ENCODE assay signal across 9 cellular contexts in genomic region chr21:43269461-43269860, GRCh38.
DNase-seq lines count a peak whose midpoint lies in the region; ATAC-seq, FAIRE-seq and TF ChIP-seq lines count a peak whose summit lies in the region.
"Had no signal": no experiment of that assay in that cellular context is flagged by ENCODE, and none has a peak within 500 bp of the region (broad histone marks: within the 10 kb centered on the region; RNA-seq: fewer than 3 reads in every experiment).

No MANE protein-coding gene starts in this region.

- POLR2A ChIA-PET in endothelial cell of umbilical vein (lab: Charles Lee), result no interaction called here

- no peaks in the 10 kb centered on the region for H3K9me3 ChIP-seq in endothelial cell of umbilical vein (replicated peaks; ENCODE audit: control insufficient read depth, insufficient read depth, low read length)
- H3K9me3 ChIP-seq: pancreas had no signal

- no peaks in the 10 kb centered on the region for H3K4me1 ChIP-seq in endothelial cell of umbilical vein (ENCODE audit: control insufficient read depth, extremely low read depth, insufficient read depth, low read length)
- H3K4me1 ChIP-seq: pancreas had no signal

- dilution Hi-C loops in endothelial cell of umbilical vein (cut with MboI; ENCODE audit: extremely low pct_ligation_motif_present, low sequenced_read_pairs), result no loop called here

- H3K4me2 ChIP-seq in endothelial cell of umbilical vein (ENCODE audit: insufficient read depth, low read length), result no peak overlapping the region

- peak; percentile 12 to 18 for DNase-seq in activated CD4-positive, alpha-beta T cell treated with anti-CD3 and anti-CD28 coated beads for 24 hours (ENCODE audit: low read depth in 2 of 2)
- DNase-seq in endothelial cell of umbilical vein (ENCODE audit: low read depth, low spot score) (no peak), DMS79 treated with DMSO at 0.1 percent for 48 hours (lab: John Stamatoyannopoulos, UW) (no peak), NCI-H2029 (lab: John Stamatoyannopoulos, UW) (no peak)
- DNase-seq in stimulated activated CD4-positive, alpha-beta T cell treated with anti-CD3 and anti-CD28 coated beads, Interleukin-4, amount 100 ng/mL, for 48 hours (ENCODE audit: low read depth in 2 of 2), result peak; percentile 17 to 38

- H3K4me3 ChIP-seq in GM12875 (ENCODE audit: low read depth, low read length) (no peak overlapping the region), endothelial cell of umbilical vein (replicated peaks in 1 of 3; ENCODE audit: insufficient read depth in 1 of 3, low read depth in 1 of 3, low read length in 3 of 3) (no peak overlapping the region)
- H3K4me3 ChIP-seq: pancreas had no signal

- ATAC-seq in GM18861 (IDR thresholded peaks at IDR 0.05; ENCODE audit: unreplicated experiment) (no peak), HG02852 (IDR thresholded peaks at IDR 0.05; ENCODE audit: unreplicated experiment) (no peak)
- ATAC-seq: pancreas had no signal

- no peak for FAIRE-seq in endothelial cell of umbilical vein (lab: Jason Lieb, UNC)
- FAIRE-seq: pancreas had no signal

- no peaks in the 10 kb centered on the region for H4K20me1 ChIP-seq in endothelial cell of umbilical vein (replicated peaks; ENCODE audit: control insufficient read depth, extremely low read depth, insufficient read depth, low read length)

- CTCF ChIA-PET in endothelial cell of umbilical vein (lab: Charles Lee), result interaction anchor here (0.8 kb wide), 1 partner anchor 32 kb away, joined by 3 read pairs; no protein-coding TSS in a partner anchor

- no peak overlapping the region for H2AFZ ChIP-seq in endothelial cell of umbilical vein (ENCODE audit: low read depth, low read length)

- no peaks in the 10 kb centered on the region for H3K9me1 ChIP-seq in endothelial cell of umbilical vein (replicated peaks; ENCODE audit: control insufficient read depth, extremely low read depth, insufficient read depth, low read length)

- no TSS peak for BruUV-seq in endothelial cell of umbilical vein (replicated peaks; lab: Mats Ljungman, UMichigan)

- TF ChIP-seq CTCF in GM12875 (IDR thresholded peaks at IDR 0.05; ENCODE audit: borderline replicate concordance, insufficient read depth, low read depth, low read length) (peak; percentile 69), endothelial cell of umbilical vein (IDR thresholded peaks at IDR 0.05; ENCODE audit: extremely low read depth in 1 of 2, insufficient read depth in 1 of 2, low read depth in 1 of 2, low read length in 2 of 2) (peak; percentile 23 to 40)

- no peak overlapping the region for H3K9ac ChIP-seq in endothelial cell of umbilical vein (replicated peaks; ENCODE audit: extremely low read depth, insufficient read depth, low read length)

- H3K27me3 ChIP-seq in endothelial cell of umbilical vein (ENCODE audit: control insufficient read depth in 2 of 2, insufficient read depth in 2 of 2, low read length in 2 of 2), result no peaks in the 10 kb centered on the region
- H3K27me3 ChIP-seq: pancreas had no signal

- no peaks in the 10 kb centered on the region for H3K79me2 ChIP-seq in endothelial cell of umbilical vein (ENCODE audit: control insufficient read depth, insufficient read depth, low read length)

- TF ChIP-seq POLR2A in endothelial cell of umbilical vein (IDR thresholded peaks at IDR 0.05; ENCODE audit: low read depth, low read length), result no peak

- H3K27ac ChIP-seq in endothelial cell of umbilical vein (ENCODE audit: insufficient read depth, low read depth, low read length), result no peak overlapping the region
- H3K27ac ChIP-seq: pancreas had no signal

- no peaks in the 10 kb centered on the region for H3K36me3 ChIP-seq in endothelial cell of umbilical vein (ENCODE audit: control insufficient read depth in 2 of 2, extremely low read depth in 1 of 2, insufficient read depth in 2 of 2, low read length in 2 of 2)
- H3K36me3 ChIP-seq: pancreas had no signal

- intact Hi-C loops in endothelial cell of umbilical vein (cut with micrococcal nuclease), result no loop called here

TF ChIP-seq in endothelial cell of umbilical vein, 7 proteins besides CTCF, POLR2A, EP300 and RAD21:
- TF ChIP-seq JUN (IDR thresholded peaks at IDR 0.05; ENCODE audit: borderline replicate concordance, insufficient read depth, insufficient read length, low read depth), result no peak
- TF ChIP-seq MAX (IDR thresholded peaks at IDR 0.05; ENCODE audit: insufficient read depth, insufficient read length), result no peak
- TF ChIP-seq EZH2 (IDR thresholded peaks at IDR 0.05; ENCODE audit: borderline replicate concordance, low read depth, low read length, severe bottlenecking), result no peak
- TF ChIP-seq GATA2 (IDR thresholded peaks at IDR 0.05; ENCODE audit: insufficient read depth, insufficient read length, low read depth, low read length), result no peak
- TF ChIP-seq FOS (IDR thresholded peaks at IDR 0.05; ENCODE audit: borderline replicate concordance, insufficient read depth, low read length), result no peak
- no peak for TF ChIP-seq MYC (IDR thresholded peaks at IDR 0.05; ENCODE audit: low read depth, low read length)
- TF ChIP-seq POLR2AphosphoS5 (IDR thresholded peaks at IDR 0.05; ENCODE audit: insufficient read depth, low read depth, low read length), result no peak

Comparison
In these comparisons a context has a peak if more than half of its experiments do, and no peak if none do; other contexts are left out.
1. DNase-seq: peak in activated CD4-positive, alpha-beta T cell treated with anti-CD3 and anti-CD28 coated beads for 24 hours (2 of 2) and stimulated activated CD4-positive, alpha-beta T cell treated with anti-CD3 and anti-CD28 coated beads, Interleukin-4, amount 100 ng/mL, for 48 hours (2 of 2); none in endothelial cell of umbilical vein (single experiment), DMS79 treated with DMSO at 0.1 percent for 48 hours (single experiment) and NCI-H2029 (single experiment).